In genomic region chr10:71851630-71852095, GRCh38 we compare ENCODE assay signal across 8 cellular contexts. TPM values are rescaled to one million over a fixed set of nuclear protein-coding genes. Genes with fewer than 3 reads are reported as not detected.
DNase-seq lines count a peak whose midpoint lies in the region; ATAC-seq and TF ChIP-seq lines count a peak whose summit lies in the region.
"Not testable (repeated sequence)": the region's sequence is repeated elsewhere in the genome, so short reads cannot be mapped to it uniquely, and the experiment has no call there.

No MANE protein-coding gene starts in this region.

- H3K9ac ChIP-seq in SK-N-MC (ENCODE audit: insufficient read length); mesendoderm (ENCODE audit: low read length): not testable (repeated sequence)
- H3K9ac ChIP-seq in adipocyte (ENCODE audit: low read length): peak overlapping the region; percentile 96

- not testable (repeated sequence) for H3K4ac ChIP-seq in mesendoderm (ENCODE audit: low read depth, low read length)

- H3K4me2 ChIP-seq in mesendoderm (ENCODE audit: low read length): not testable (repeated sequence)

- not testable (repeated sequence) for H2AK5ac ChIP-seq in mesendoderm (ENCODE audit: low read length)

- H3K4me3 ChIP-seq in SK-N-MC (peak overlapping the region; percentile 82), adipocyte (ENCODE audit: low read length) (peak overlapping the region; percentile 94), esophagus squamous epithelium (peak overlapping the region in 3 of 4 donors; percentile 90 to 100 (median 93)), gastrocnemius medialis (peak overlapping the region; percentile 29 to 97 (median 91))
- not testable (repeated sequence) for H3K4me3 ChIP-seq in mesendoderm (ENCODE audit: low read length)

- not testable (repeated sequence) for H2BK5ac ChIP-seq in mesendoderm (ENCODE audit: low read length)

- not testable (repeated sequence) for H3K27me3 ChIP-seq in adipocyte (replicated peaks; ENCODE audit: control insufficient read depth, insufficient read depth, low read length); esophagus squamous epithelium; mesendoderm (ENCODE audit: insufficient read depth, low read length, poor library complexity); gastrocnemius medialis

- not testable (repeated sequence) for H3K79me1 ChIP-seq in mesendoderm (ENCODE audit: low read length)

- not testable (repeated sequence) for TF ChIP-seq CTCF in 22Rv1 (IDR thresholded peaks at IDR 0.05); esophagus squamous epithelium (IDR thresholded peaks at IDR 0.05); gastrocnemius medialis (IDR thresholded peaks at IDR 0.05 in 4 of 5, conservative IDR thresholded peaks at IDR 0.05 in 1 of 5)

- intact Hi-C loops in esophagus squamous epithelium (cut with DNase I) (loop anchor here (5.0 kb wide), 1 partner anchor 36 kb away; no protein-coding TSS in a partner anchor), gastrocnemius medialis (cut with DNase I; ENCODE audit: low total_unique reads) (loop anchor here (2.0 kb wide), 1 partner anchor 37 kb away; no protein-coding TSS in a partner anchor)

- WGBS in esophagus squamous epithelium, 2 donors: 34 to 39% methylated on average over 13 of the region's 13 CpGs
- WGBS in mesendoderm (ENCODE audit: extremely low coverage, insufficient coverage, low lambda C conversion rate): no CpG with 5 or more reads among the region's 13 CpGs

- H3K56ac ChIP-seq in mesendoderm (ENCODE audit: low read length): not testable (repeated sequence)

- ATAC-seq in GM19023 (IDR thresholded peaks at IDR 0.05; ENCODE audit: unreplicated experiment): peak; percentile 7
- ATAC-seq in HG03460 (IDR thresholded peaks at IDR 0.05; ENCODE audit: unreplicated experiment): peak; percentile 18
- peak; percentile 7 to 23 for ATAC-seq in gastrocnemius medialis

- not testable (repeated sequence) for H3K9me3 ChIP-seq in SK-N-MC (ENCODE audit: low read depth, low read length); adipocyte (ENCODE audit: control insufficient read depth, low read length); esophagus squamous epithelium; gastrocnemius medialis

- H2BK15ac ChIP-seq in mesendoderm (replicated peaks; ENCODE audit: low read depth): not testable (repeated sequence)

- DNase-seq in SK-N-MC (ENCODE audit: low read depth, low spot score); adipocyte (ENCODE audit: low read depth); esophagus squamous epithelium (lab: John Stamatoyannopoulos, UW); mesendoderm: not testable (repeated sequence)
- DNase-seq in gastrocnemius medialis: peak in 1 of 2 donors; percentile 74

- peak overlapping the region; percentile 80 for H3K27ac ChIP-seq in 22Rv1
- peak overlapping the region; percentile 62; the same call in 1 of the 2 replicates for H3K27ac ChIP-seq in SK-N-MC
- H3K27ac ChIP-seq in esophagus squamous epithelium: peak overlapping the region; percentile 98 to 100 (median 98)
- peak overlapping the region; percentile 61 for H3K27ac ChIP-seq in mesendoderm (ENCODE audit: low read depth, low read length)
- H3K27ac ChIP-seq in gastrocnemius medialis: peak overlapping the region; percentile 94 to 99 (median 97)

- H2BK120ac ChIP-seq in mesendoderm (ENCODE audit: low read depth, low read length): not testable (repeated sequence)

- peak overlapping the region; percentile 15 for H3K18ac ChIP-seq in mesendoderm (ENCODE audit: low read length)

- not testable (repeated sequence) for H4K5ac ChIP-seq in mesendoderm (ENCODE audit: low read length)

- TF ChIP-seq POLR2A in esophagus squamous epithelium (IDR thresholded peaks at IDR 0.05); gastrocnemius medialis (IDR thresholded peaks at IDR 0.05): not testable (repeated sequence)

- H3K4me1 ChIP-seq in adipocyte (ENCODE audit: control insufficient read depth, insufficient read depth, low read length) (peaks cover 37% of the 10 kb centered on the region), esophagus squamous epithelium (peaks cover 9 to 49% (median 35%) of the 10 kb centered on the region in 3 donors), gastrocnemius medialis (peaks cover 40 to 41% of the 10 kb centered on the region in 2 donors)
- not testable (repeated sequence) for H3K4me1 ChIP-seq in mesendoderm (ENCODE audit: control insufficient read depth, low read depth, low read length)

- H3K23ac ChIP-seq in mesendoderm (ENCODE audit: low read length): not testable (repeated sequence)

- H3K36me3 ChIP-seq in SK-N-MC (ENCODE audit: insufficient read depth, low read length); adipocyte (ENCODE audit: control insufficient read depth, insufficient read depth, low read length, severe bottlenecking); esophagus squamous epithelium; mesendoderm (ENCODE audit: control insufficient read depth, insufficient read depth, low read length); gastrocnemius medialis: not testable (repeated sequence)

- peak overlapping the region; percentile 59 for H4K8ac ChIP-seq in mesendoderm (ENCODE audit: low read depth, low read length)

- in situ Hi-C loops in gastrocnemius medialis (cut with MboI; ENCODE audit: low sequenced_read_pairs in 4 of 4): loop anchor here in 1 of 4 donors (25.0 kb wide), 1 partner anchor 386 kb away; no protein-coding TSS in a partner anchor

- peaks cover 38% of the 10 kb centered on the region for H3K79me2 ChIP-seq in mesendoderm (ENCODE audit: control insufficient read depth, insufficient read depth, low read length)

RNA-seq across cellular contexts. Expression of gene PSAP, which starts 0.6 kb away (rescaled TPM):
- 100 to 1,000 TPM; 280 to 623 (median 490) TPM for total RNA-seq in esophagus squamous epithelium
- 164 TPM for polyA plus RNA-seq in mesendoderm (2013, experiment 1 of 2)
- polyA plus RNA-seq in mesendoderm (2013, experiment 2 of 2): 164 TPM
- 1,000 to 10,000 TPM in 3 of 4 donors, 100 to 1,000 TPM in 1; 833 to 1,730 (median 1,179) TPM for total RNA-seq in gastrocnemius medialis
